In the genomic region with DNA sequence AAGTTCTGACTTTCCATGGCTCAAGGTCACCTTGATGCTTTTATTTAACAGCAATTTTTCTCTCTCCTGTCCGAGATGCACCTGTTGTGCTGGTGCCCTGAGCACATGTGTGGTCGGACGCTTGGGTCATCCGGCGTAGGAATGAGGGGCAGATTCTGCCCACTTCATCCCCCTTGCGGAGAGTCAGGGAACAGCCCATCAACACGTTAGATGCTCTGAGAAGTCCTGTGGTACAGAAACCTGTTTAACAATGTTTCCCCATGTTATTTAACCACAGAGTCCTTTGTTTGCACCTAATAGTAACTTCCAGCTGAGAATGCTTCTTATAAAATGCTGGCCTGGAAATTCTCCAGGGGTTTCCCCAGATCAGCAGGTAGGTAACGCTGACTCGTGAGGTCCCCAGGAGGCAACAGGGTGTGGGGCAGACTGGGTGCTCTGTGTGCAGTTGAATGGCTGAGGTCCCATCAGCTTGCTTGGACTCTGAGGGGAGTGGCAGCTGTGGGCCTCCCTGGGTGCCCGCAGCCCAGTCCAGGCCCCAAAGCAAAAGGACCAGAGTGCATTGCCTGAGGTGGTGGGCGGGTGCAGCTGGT, we compare ENCODE assay signal across 2 cellular contexts.
TF ChIP-seq lines count a peak whose summit lies in the region.

No MANE protein-coding gene starts in this region.

TF ChIP-seq in H1, 55 proteins besides CTCF, POLR2A, EP300 and RAD21:
- no peak for TF ChIP-seq MAFK (IDR thresholded peaks at IDR 0.05; ENCODE audit: low read depth, low read length)
- TF ChIP-seq SP2 (IDR thresholded peaks at IDR 0.05; ENCODE audit: low read length) = no peak
- no peak for TF ChIP-seq TBP (IDR thresholded peaks at IDR 0.05; ENCODE audit: low read depth, low read length)
- TF ChIP-seq EGR1 (IDR thresholded peaks at IDR 0.05; ENCODE audit: borderline replicate concordance, low read depth, low read length) = no peak
- TF ChIP-seq CHD1 (IDR thresholded peaks at IDR 0.05; ENCODE audit: low read depth, low read length) = no peak
- no peak for TF ChIP-seq SAP30 (IDR thresholded peaks at IDR 0.05; ENCODE audit: insufficient read depth, insufficient replicate concordance, low read length)
- TF ChIP-seq CBX8 (IDR thresholded peaks at IDR 0.05; ENCODE audit: borderline replicate concordance, low read depth, low read length) = no peak
- no peak for TF ChIP-seq FOSL1 (IDR thresholded peaks at IDR 0.05; ENCODE audit: insufficient read depth, low read depth, low read length)
- no peak for TF ChIP-seq TEAD4 (IDR thresholded peaks at IDR 0.05; ENCODE audit: low read depth, low read length)
- TF ChIP-seq CREB1 (IDR thresholded peaks at IDR 0.05) = no peak
- TF ChIP-seq KDM5A (IDR thresholded peaks at IDR 0.05; ENCODE audit: low read length) = no peak
- TF ChIP-seq NANOG (IDR thresholded peaks at IDR 0.05; ENCODE audit: insufficient read depth, low read depth, low read length, poor library complexity, severe bottlenecking) = no peak
- no peak for TF ChIP-seq SUZ12 (IDR thresholded peaks at IDR 0.05; ENCODE audit: low read length)
- TF ChIP-seq, protein P1, sequence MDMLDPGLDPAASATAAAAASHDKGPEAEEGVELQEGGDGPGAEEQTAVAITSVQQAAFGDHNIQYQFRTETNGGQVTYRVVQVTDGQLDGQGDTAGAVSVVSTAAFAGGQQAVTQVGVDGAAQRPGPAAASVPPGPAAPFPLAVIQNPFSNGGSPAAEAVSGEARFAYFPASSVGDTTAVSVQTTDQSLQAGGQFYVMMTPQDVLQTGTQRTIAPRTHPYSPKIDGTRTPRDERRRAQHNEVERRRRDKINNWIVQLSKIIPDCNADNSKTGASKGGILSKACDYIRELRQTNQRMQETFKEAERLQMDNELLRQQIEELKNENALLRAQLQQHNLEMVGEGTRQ (IDR thresholded peaks at IDR 0.05; ENCODE audit: low read length) = no peak
- TF ChIP-seq GTF2F1 (IDR thresholded peaks at IDR 0.05; ENCODE audit: borderline replicate concordance, low read depth, low read length) = no peak
- TF ChIP-seq BCL11A (IDR thresholded peaks at IDR 0.05; ENCODE audit: low read depth in 2 of 2, low read length in 2 of 2) = no peak
- no peak for TF ChIP-seq SP1 (IDR thresholded peaks at IDR 0.05; ENCODE audit: low read depth, low read length)

TF ChIP-seq in neural cell, 6 proteins besides CTCF, POLR2A, EP300 and RAD21:
- no peak for TF ChIP-seq SMC3 (conservative IDR thresholded peaks at IDR 0.05; ENCODE audit: poor library complexity)
- no peak for TF ChIP-seq EZH2 (IDR thresholded peaks at IDR 0.05; ENCODE audit: borderline replicate concordance, insufficient read depth, low read length, poor library complexity, severe bottlenecking)
- no peak for TF ChIP-seq MXI1 (conservative IDR thresholded peaks at IDR 0.05; ENCODE audit: poor library complexity, severe bottlenecking)
- TF ChIP-seq POLR2AphosphoS5 (IDR thresholded peaks at IDR 0.05) = no peak
- TF ChIP-seq TAF1 (IDR thresholded peaks at IDR 0.05; ENCODE audit: low read depth) = no peak
- TF ChIP-seq, protein P2, sequence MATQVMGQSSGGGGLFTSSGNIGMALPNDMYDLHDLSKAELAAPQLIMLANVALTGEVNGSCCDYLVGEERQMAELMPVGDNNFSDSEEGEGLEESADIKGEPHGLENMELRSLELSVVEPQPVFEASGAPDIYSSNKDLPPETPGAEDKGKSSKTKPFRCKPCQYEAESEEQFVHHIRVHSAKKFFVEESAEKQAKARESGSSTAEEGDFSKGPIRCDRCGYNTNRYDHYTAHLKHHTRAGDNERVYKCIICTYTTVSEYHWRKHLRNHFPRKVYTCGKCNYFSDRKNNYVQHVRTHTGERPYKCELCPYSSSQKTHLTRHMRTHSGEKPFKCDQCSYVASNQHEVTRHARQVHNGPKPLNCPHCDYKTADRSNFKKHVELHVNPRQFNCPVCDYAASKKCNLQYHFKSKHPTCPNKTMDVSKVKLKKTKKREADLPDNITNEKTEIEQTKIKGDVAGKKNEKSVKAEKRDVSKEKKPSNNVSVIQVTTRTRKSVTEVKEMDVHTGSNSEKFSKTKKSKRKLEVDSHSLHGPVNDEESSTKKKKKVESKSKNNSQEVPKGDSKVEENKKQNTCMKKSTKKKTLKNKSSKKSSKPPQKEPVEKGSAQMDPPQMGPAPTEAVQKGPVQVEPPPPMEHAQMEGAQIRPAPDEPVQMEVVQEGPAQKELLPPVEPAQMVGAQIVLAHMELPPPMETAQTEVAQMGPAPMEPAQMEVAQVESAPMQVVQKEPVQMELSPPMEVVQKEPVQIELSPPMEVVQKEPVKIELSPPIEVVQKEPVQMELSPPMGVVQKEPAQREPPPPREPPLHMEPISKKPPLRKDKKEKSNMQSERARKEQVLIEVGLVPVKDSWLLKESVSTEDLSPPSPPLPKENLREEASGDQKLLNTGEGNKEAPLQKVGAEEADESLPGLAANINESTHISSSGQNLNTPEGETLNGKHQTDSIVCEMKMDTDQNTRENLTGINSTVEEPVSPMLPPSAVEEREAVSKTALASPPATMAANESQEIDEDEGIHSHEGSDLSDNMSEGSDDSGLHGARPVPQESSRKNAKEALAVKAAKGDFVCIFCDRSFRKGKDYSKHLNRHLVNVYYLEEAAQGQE (IDR thresholded peaks at IDR 0.05; ENCODE audit: borderline replicate concordance) = no peak
